ENCODE assay signal across 24 cellular contexts in the genomic region with DNA sequence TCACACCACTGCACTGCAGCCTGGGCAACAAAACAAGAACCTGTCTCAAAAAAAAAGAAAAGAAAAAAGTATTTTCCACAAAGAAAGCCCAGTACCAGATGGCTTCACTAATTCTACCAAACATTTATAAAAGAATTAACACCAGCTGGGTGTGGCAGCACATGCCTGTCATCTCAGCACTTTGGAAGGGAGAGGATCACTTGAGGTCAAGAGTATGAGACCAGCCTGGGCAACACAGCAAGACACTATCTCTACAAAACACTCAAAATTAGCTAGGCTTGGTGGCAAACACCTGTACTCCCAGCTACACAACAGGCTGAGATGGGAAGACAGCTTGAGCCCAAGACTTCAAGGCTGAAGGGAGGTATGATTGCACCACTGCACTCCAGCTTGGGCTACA. TPM values are rescaled to one million over a fixed set of nuclear protein-coding genes. Genes with fewer than 3 reads are reported as not detected.
DNase-seq lines count a peak whose midpoint lies in the region; ATAC-seq, FAIRE-seq and TF ChIP-seq lines count a peak whose summit lies in the region.
"Had no signal": no experiment of that assay in that cellular context is flagged by ENCODE, and none has a peak within 500 bp of the region (broad histone marks: within the 10 kb centered on the region; RNA-seq: fewer than 3 reads in every experiment).

No MANE protein-coding gene starts in this region.

- no peak for DNase-seq in A549 (ENCODE audit: low read depth in 1 of 2, low spot score in 1 of 2)
- DNase-seq in A673 (ENCODE audit: low spot score): peak; percentile 12
- DNase-seq in WTC11 (ENCODE audit: low spot score): no peak
- DNase-seq in memory B cell (ENCODE audit: low spot score in 2 of 2): no peak
- DNase-seq in esophagus squamous epithelium (lab: John Stamatoyannopoulos, UW): no peak
- DNase-seq: activated CD4-positive, alpha-beta T cell treated with anti-CD3 and anti-CD28 coated beads for 1 hour; activated CD8-positive, alpha-beta memory T cell treated with anti-CD3 and anti-CD28 coated beads for 24 hours; activated gamma-delta T cell treated with Interleukin-2 at 50 U/mL for 16 hours; GOT3; IMR-90; kidney; lower lobe of right lung; mucosa of descending colon; NCI-H1417; NCI-H2081 treated with DMSO at 0.1 percent for 48 hours; NCI-H226; stimulated activated CD4-positive, alpha-beta T cell treated with anti-CD3 and anti-CD28 coated beads, Interleukin-2, amount 100 ng/mL, for 48 hours; upper lobe of right lung had no signal

- H3K9me3 ChIP-seq in A549 (no peaks in the 10 kb centered on the region), A673 (ENCODE audit: low read depth, low read length, poor library complexity, severe bottlenecking) (no peaks in the 10 kb centered on the region), esophagus squamous epithelium (no peaks in the 10 kb centered on the region)
- H3K9me3 ChIP-seq: lower lobe of right lung, mucosa of descending colon, suprapubic skin, upper lobe of right lung had no signal

- TF ChIP-seq POLR2A in A549 (IDR thresholded peaks at IDR 0.05; ENCODE audit: low read length) (no peak), esophagus squamous epithelium (IDR thresholded peaks at IDR 0.05) (no peak)

- CTCF ChIA-PET in A549 (lab: Yijun Ruan, JAX) (interaction anchor here (0.7 kb wide), 1 partner anchor 17 kb away, joined by 4 read pairs; no protein-coding TSS in a partner anchor), A673 (lab: Charles Lee) (no interaction called here), WTC11 (lab: Charles Lee) (no interaction called here)

- no peak overlapping the region for H3K4me2 ChIP-seq in A549

- H3K4me1 ChIP-seq in A549 (peaks cover 12% of the 10 kb centered on the region; the same call in 1 of the 3 replicates), A673 (ENCODE audit: insufficient read depth, low read length, poor library complexity, severe bottlenecking) (peaks cover 25% of the 10 kb centered on the region), esophagus squamous epithelium (peaks cover 3 to 39% (median 8%) of the 10 kb centered on the region in 3 donors)

- H3K27ac ChIP-seq in A549 (no peak overlapping the region), A673 (ENCODE audit: low read depth, low read length, poor library complexity, severe bottlenecking) (no peak overlapping the region), esophagus squamous epithelium (no peak overlapping the region)
- H3K27ac ChIP-seq: lower lobe of right lung, suprapubic skin, upper lobe of right lung had no signal

- H3K27me3 Mint-ChIP-seq in WTC11 (ENCODE audit: low read depth) (no peaks in the 10 kb centered on the region), memory B cell (no peaks in the 10 kb centered on the region)

- H3K9me3 Mint-ChIP-seq in WTC11 (no peaks in the 10 kb centered on the region), memory B cell (no peaks in the 10 kb centered on the region)
- H3K9me3 Mint-ChIP-seq: T-helper 1 cell treated with Interleukin-12 subunit alpha and Interleukin-12 subunit beta and Interleukin-4 antibody, amounts not matched to agents 30 μg/mL and 1 μg/mL, for 36 hours had no signal

- no peaks in the 10 kb centered on the region for H3K27me3 ChIP-seq in A673 (replicated peaks; ENCODE audit: insufficient read depth, low read depth, low read length, poor library complexity)
- no peaks in the 10 kb centered on the region for H3K27me3 ChIP-seq in esophagus squamous epithelium
- H3K27me3 ChIP-seq: suprapubic skin, upper lobe of right lung had no signal

- no peak for TF ChIP-seq RAD21 in A549 (conservative IDR thresholded peaks at IDR 0.05 in 1 of 2, IDR thresholded peaks at IDR 0.05 in 1 of 2)

- H3K27ac Mint-ChIP-seq in WTC11: no peak overlapping the region; the same call in 1 of the 2 replicates
- H3K27ac Mint-ChIP-seq in memory B cell: peak overlapping the region; percentile 62
- H3K27ac Mint-ChIP-seq: T-helper 1 cell treated with Interleukin-12 subunit alpha and Interleukin-12 subunit beta and Interleukin-4 antibody, amounts not matched to agents 30 μg/mL and 1 μg/mL, for 36 hours had no signal

- H3K36me3 ChIP-seq in A673 (ENCODE audit: insufficient read depth, low read length, poor library complexity, severe bottlenecking) (no peaks in the 10 kb centered on the region), esophagus squamous epithelium (no peaks in the 10 kb centered on the region)
- H3K36me3 ChIP-seq: lower lobe of right lung, suprapubic skin, upper lobe of right lung had no signal

- intact Hi-C loops in A673 (cut with micrococcal nuclease; ENCODE audit: unreplicated experiment) (no loop called here), esophagus squamous epithelium (cut with DNase I) (no loop called here)

- no TSS peak for BruUV-seq in A673 (replicated peaks; lab: Mats Ljungman, UMichigan)

- ATAC-seq in A549 (peak; percentile 39 to 49; a peak in 2 of 6 replicates), WTC11 (no peak), memory B cell (ENCODE audit: low read depth) (no peak), GM21447 (IDR thresholded peaks at IDR 0.05; ENCODE audit: unreplicated experiment) (no peak), GM19395 (IDR thresholded peaks at IDR 0.05; ENCODE audit: unreplicated experiment) (no peak)
- ATAC-seq: lower lobe of right lung, mucosa of descending colon, upper lobe of right lung had no signal

- H3K4me1 Mint-ChIP-seq in WTC11 (peaks cover 17% of the 10 kb centered on the region), memory B cell (peaks cover 41% of the 10 kb centered on the region)
- H3K4me1 Mint-ChIP-seq: brain had no signal

- H3K36me3 Mint-ChIP-seq in WTC11: peaks cover 8% of the 10 kb centered on the region
- H3K36me3 Mint-ChIP-seq in memory B cell: peaks cover 12% of the 10 kb centered on the region

- no peak overlapping the region for H3K4me3 Mint-ChIP-seq in WTC11
- H3K4me3 Mint-ChIP-seq in memory B cell: no peak overlapping the region
- H3K4me3 Mint-ChIP-seq: brain; T-helper 1 cell treated with Interleukin-12 subunit alpha and Interleukin-12 subunit beta and Interleukin-4 antibody, amounts not matched to agents 30 μg/mL and 1 μg/mL, for 36 hours had no signal

- FAIRE-seq in A549 (lab: Jason Lieb, UNC): no peak
- FAIRE-seq: kidney had no signal

- H3K4me3 ChIP-seq in A549: no peak overlapping the region
- no peak overlapping the region for H3K4me3 ChIP-seq in A673 (ENCODE audit: low read depth, low read length, poor library complexity, severe bottlenecking)
- no peak overlapping the region for H3K4me3 ChIP-seq in esophagus squamous epithelium
- H3K4me3 ChIP-seq: lower lobe of right lung, mucosa of descending colon, SK-N-MC, suprapubic skin, upper lobe of right lung had no signal

- POLR2A ChIA-PET in A549 (lab: Yijun Ruan, JAX): no interaction called here
- POLR2A ChIA-PET in A673 (lab: Charles Lee; ENCODE audit: low non-redundant PET): no interaction called here
- POLR2A ChIA-PET in WTC11 (lab: Charles Lee): no interaction called here

- TF ChIP-seq CTCF in A549 (IDR thresholded peaks at IDR 0.05): no peak
- TF ChIP-seq CTCF in A673 (conservative IDR thresholded peaks at IDR 0.05; ENCODE audit: low read depth, low read length): no peak
- TF ChIP-seq CTCF in WTC11 (IDR thresholded peaks at IDR 0.05): no peak
- TF ChIP-seq CTCF in esophagus squamous epithelium (IDR thresholded peaks at IDR 0.05): no peak

- TF ChIP-seq EP300 in A549 (IDR thresholded peaks at IDR 0.05): no peak

TF ChIP-seq in A549, 52 proteins besides CTCF, POLR2A, EP300 and RAD21:
- TF ChIP-seq FOSL2 (IDR thresholded peaks at IDR 0.05): no peak
- TF ChIP-seq FOSL2 (CRISPR knock-in tag; IDR thresholded peaks at IDR 0.05): no peak
- TF ChIP-seq, protein P1, sequence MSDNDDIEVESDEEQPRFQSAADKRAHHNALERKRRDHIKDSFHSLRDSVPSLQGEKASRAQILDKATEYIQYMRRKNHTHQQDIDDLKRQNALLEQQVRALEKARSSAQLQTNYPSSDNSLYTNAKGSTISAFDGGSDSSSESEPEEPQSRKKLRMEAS (IDR thresholded peaks at IDR 0.05): no peak
- no peak for TF ChIP-seq TP53 (CRISPR knock-in tag; IDR thresholded peaks at IDR 0.05)

TF ChIP-seq in WTC11, 78 proteins besides CTCF, POLR2A, EP300 and RAD21:
- no peak for TF ChIP-seq KAT7 (CRISPR knock-in tag; IDR thresholded peaks at IDR 0.05; ENCODE audit: borderline replicate concordance)
- TF ChIP-seq, protein P2, sequence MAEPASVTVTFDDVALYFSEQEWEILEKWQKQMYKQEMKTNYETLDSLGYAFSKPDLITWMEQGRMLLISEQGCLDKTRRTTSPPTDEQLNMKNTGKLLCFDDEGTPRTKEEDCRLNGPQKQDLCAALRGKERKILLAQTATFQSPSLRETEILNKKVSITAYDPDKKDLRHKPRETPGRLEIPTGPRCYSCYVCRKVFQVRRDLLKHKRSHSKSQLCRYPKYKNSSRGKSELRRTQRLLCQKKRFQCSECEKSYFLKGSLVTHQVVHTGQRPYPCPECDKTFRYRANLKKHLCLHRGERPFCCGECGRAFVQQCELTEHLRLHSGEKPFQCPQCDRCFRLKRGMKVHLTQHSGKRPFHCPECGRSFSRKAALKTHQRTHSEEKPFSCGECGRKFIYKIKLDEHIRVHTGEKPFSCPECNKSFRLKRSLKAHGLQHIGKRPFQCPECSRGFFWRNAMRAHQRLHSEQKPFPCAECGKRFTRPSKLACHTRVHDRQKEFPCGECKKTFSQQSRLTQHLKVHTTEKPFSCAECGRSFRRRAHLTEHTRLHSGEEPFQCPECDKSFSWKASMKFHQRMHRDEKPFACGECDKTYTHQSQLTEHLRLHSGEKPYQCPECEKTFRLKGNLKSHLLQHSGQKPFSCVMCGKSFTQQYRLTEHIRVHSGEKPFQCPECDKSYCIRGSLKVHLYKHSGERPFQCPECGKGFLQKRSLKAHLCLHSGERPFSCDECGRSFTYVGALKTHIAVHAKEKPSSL (CRISPR knock-in tag; conservative IDR thresholded peaks at IDR 0.05): no peak
- TF ChIP-seq ZNF121 (CRISPR knock-in tag; IDR thresholded peaks at IDR 0.05): peak; percentile 89; the same call in 1 of the 2 replicates
TF ChIP-seq in WTC11: peak in this region for 1.

RNA-seq across cellular contexts. Expression of a gene that starts 20.1 kb away (rescaled TPM):
- polyA plus RNA-seq in A549 (2011; rRNA removed) (29.6 TPM in 2 replicates), A549 (2017; fragmentation: RNase III; extraction: RNeasy Plus Mini Kit Qiagen cat#74134 plus additional on column Dnase treatment) (15.4 to 18.8 TPM (median 17.6 TPM) in 3 replicates)
- 5.5 and 8.3 TPM in 2 replicates for polyA plus RNA-seq in A549 (2012; cell fraction: cytosol; rRNA removed)
- polyA plus RNA-seq in A549 (2012; cell fraction: nucleus; rRNA removed): 5.0 and 7.4 TPM in 2 replicates
- 23.6 and 26.3 TPM in 2 replicates for polyA minus RNA-seq in A549 (2011; rRNA and poly(A)+ RNA removed)
- total RNA-seq in A673 (2021) (94.1 and 112 TPM in 2 replicates), WTC11 (2021) (71.3 to 79.8 TPM (median 72.8 TPM) in 3 replicates), esophagus squamous epithelium (10 to 100 TPM; 14.7 to 37.8 (median 29.1) TPM)

RNA-seq across cellular contexts. Expression of a gene that starts 20.5 kb away (rescaled TPM):
- polyA plus RNA-seq in A549 (2011; rRNA removed): 17.7 and 25.4 TPM in 2 replicates
- polyA plus RNA-seq in A549 (2012; cell fraction: cytosol; rRNA removed): 13.7 and 17.1 TPM in 2 replicates
- polyA plus RNA-seq in A549 (2012; cell fraction: nucleus; rRNA removed): 2.9 and 6.0 TPM in 2 replicates
- 31.3 to 41.8 TPM (median 36.5 TPM) in 3 replicates for polyA plus RNA-seq in A549 (2017; fragmentation: RNase III; extraction: RNeasy Plus Mini Kit Qiagen cat#74134 plus additional on column Dnase treatment)
- polyA minus RNA-seq in A549 (2011; rRNA and poly(A)+ RNA removed): 2.2 and 3.8 TPM in 2 replicates
- 15.7 and 18.1 TPM in 2 replicates for total RNA-seq in A673 (2021)
- total RNA-seq in WTC11 (2021): 22.8 to 29.9 TPM (median 28.2 TPM) in 3 replicates
- 10 to 100 TPM in 1 of 4 donors, 1 to 10 TPM in 2, under 1 TPM in 1; 0.83 to 15.4 (median 2.2) TPM for total RNA-seq in esophagus squamous epithelium

Comparison
In these comparisons a context has a peak if more than half of its experiments do, and no peak if none do; other contexts are left out.
1. ATAC-seq: peak in A549 (2 of 2); none in WTC11 (single experiment), memory B cell (single experiment), GM21447 (single experiment) and GM19395 (single experiment).